ENCODE assay signal across 23 cellular contexts in genomic region chr2:160200921-160201320, GRCh38. TPM values are rescaled to one million over a fixed set of nuclear protein-coding genes. Genes with fewer than 3 reads are reported as not detected.
DNase-seq lines count a peak whose midpoint lies in the region; ATAC-seq and TF ChIP-seq lines count a peak whose summit lies in the region.
"Had no signal": no experiment of that assay in that cellular context is flagged by ENCODE, and none has a peak within 500 bp of the region (broad histone marks: within the 10 kb centered on the region; RNA-seq: fewer than 3 reads in every experiment).

No MANE protein-coding gene starts in this region.

- H3K36me3 ChIP-seq in Panc1 (ENCODE audit: control insufficient read depth, insufficient read depth, low read length) (no peaks in the 10 kb centered on the region), HAP-1 (replicated peaks) (no peaks in the 10 kb centered on the region), testis (ENCODE audit: low read depth, missing control alignments) (no peaks in the 10 kb centered on the region)
- H3K36me3 ChIP-seq: SJCRH30 had no signal

- intact Hi-C loops in Panc1 (cut with micrococcal nuclease; ENCODE audit: unreplicated experiment) (no loop called here), testis (cut with DNase I; ENCODE audit: low total_unique reads) (no loop called here)

- in situ Hi-C loops in Panc1 (cut with HindIII; ENCODE audit: low pct_unique_long_range_greater_than_20kb, low sequenced_read_pairs) = no loop called here
- in situ Hi-C loops in HAP-1 (cut with MboI; ENCODE audit: low sequenced_read_pairs) = no loop called here

- H3K27me3 ChIP-seq in Panc1 (ENCODE audit: control insufficient read depth, insufficient read depth, low read length) (no peaks in the 10 kb centered on the region), HAP-1 (ENCODE audit: low read depth) (no peaks in the 10 kb centered on the region), testis (no peaks in the 10 kb centered on the region)
- H3K27me3 ChIP-seq: SJCRH30 had no signal

- BruUV-seq in Panc1 (replicated peaks; lab: Mats Ljungman, UMichigan) = no TSS peak

- H3K4me3 ChIP-seq in Panc1 (ENCODE audit: low read depth in 2 of 2, low read length in 2 of 2) (no peak overlapping the region), retinal pigment epithelial cell (ENCODE audit: low read length) (no peak overlapping the region), HAP-1 (no peak overlapping the region), testis (no peak overlapping the region)
- H3K4me3 ChIP-seq: GM12878, SJCRH30 had no signal

- POLR2A ChIA-PET in Panc1 (lab: Charles Lee) = no interaction called here

- TF ChIP-seq CTCF in Panc1 (IDR thresholded peaks at IDR 0.05) = no peak
- no peak for TF ChIP-seq CTCF in retinal pigment epithelial cell (conservative IDR thresholded peaks at IDR 0.05; ENCODE audit: low read depth, low read length)
- no peak for TF ChIP-seq CTCF in GM10266 (IDR thresholded peaks at IDR 0.05; ENCODE audit: control insufficient read depth, insufficient read depth, low read depth, missing control alignments)
- no peak for TF ChIP-seq CTCF in testis (IDR thresholded peaks at IDR 0.05)

- peak overlapping the region; percentile 63; the same call in 1 of the 2 replicates for H3K27ac ChIP-seq in Panc1 (ENCODE audit: low read length)
- H3K27ac ChIP-seq in testis = no peak overlapping the region
- H3K27ac ChIP-seq: SJCRH30 had no signal

- CTCF ChIA-PET in Panc1 (lab: Charles Lee) = no interaction called here

- DNase-seq in M059J (ENCODE audit: low read depth) (peak; percentile 28), Panc1 (ENCODE audit: low read depth, low spot score) (no peak), iris pigment epithelial cell (ENCODE audit: low read depth) (peak; percentile 49), retinal pigment epithelial cell (ENCODE audit: low read depth) (peak; percentile 90), GM10266 (ENCODE audit: extremely low spot score) (no peak), HAP-1 (ENCODE audit: low spot score in 2 of 2) (no peak), testis (no peak)
- DNase-seq: C1 segment of cervical spinal cord; CD4-positive, alpha-beta memory T cell; COR-L47; DMS53; Karpas-422; NCI-H1105 treated with DMSO at 0.1 percent for 48 hours; NCI-H2029; NCI-H446 treated with DMSO at 0.1 percent for 48 hours; NCI-H526; OCI-M1; SJCRH30 had no signal

- H3K4me1 ChIP-seq in Panc1 (ENCODE audit: control insufficient read depth, insufficient read depth, low read length) = peaks cover 20% of the 10 kb centered on the region
- H3K4me1 ChIP-seq in HAP-1 = no peaks in the 10 kb centered on the region
- no peaks in the 10 kb centered on the region for H3K4me1 ChIP-seq in testis

- 91 to 95% methylated on average over 3 of the region's 3 CpGs for WGBS in testis, 2 donors

- no peak for TF ChIP-seq POLR2A in testis (IDR thresholded peaks at IDR 0.05)

- H3K9me3 ChIP-seq in Panc1 (ENCODE audit: control insufficient read depth, insufficient read depth, low read depth, low read length) = no peaks in the 10 kb centered on the region
- H3K9me3 ChIP-seq in HAP-1 = no peaks in the 10 kb centered on the region
- no peaks in the 10 kb centered on the region for H3K9me3 ChIP-seq in testis
- H3K9me3 ChIP-seq: SJCRH30 had no signal

- no peak for ATAC-seq in Panc1
- ATAC-seq: GM12878, SK-N-SH treated with all-trans-retinoic acid at 6 μM for 48 hours had no signal

RNA-seq across cellular contexts. Expression of gene ITGB6, which starts 0.8 kb away (rescaled TPM):
- 0.49 and 1.6 TPM in 2 replicates for total RNA-seq in M059J (2014; rRNA removed; shearing (Covaris generic))
- total RNA-seq in Panc1 (2021; ENCODE audit: unreplicated experiment) = 0.08 TPM
- not detected for polyA plus RNA-seq in Panc1 (2012; ENCODE audit: insufficient read length)
- total RNA-seq in testis = under 1 TPM; 0.12 to 0.79 TPM
- 0.18 TPM for polyA plus RNA-seq in testis (ENCODE audit: insufficient read depth, low read depth, low replicate concordance)
- total RNA-seq: A673; CD4-positive, alpha-beta memory T cell; G401; GM12878; H4 had no signal
- polyA plus RNA-seq: CD4-positive, alpha-beta memory T cell had no signal

Comparison
In these comparisons a context has a peak if more than half of its experiments do, and no peak if none do; other contexts are left out.
1. DNase-seq: peak in M059J (single experiment), iris pigment epithelial cell (single experiment) and retinal pigment epithelial cell (single experiment); none in Panc1 (single experiment), GM10266 (single experiment), HAP-1 (0 of 2) and testis (single experiment).